In genomic region chr1:26959270-26959669, GRCh38 we compare ENCODE assay signal across 8 cellular contexts. TPM values are rescaled to one million over a fixed set of nuclear protein-coding genes. Genes with fewer than 3 reads are reported as not detected.
DNase-seq lines count a peak whose midpoint lies in the region; ATAC-seq and TF ChIP-seq lines count a peak whose summit lies in the region.
"Had no signal": no experiment of that assay in that cellular context is flagged by ENCODE, and none has a peak within 500 bp of the region (broad histone marks: within the 10 kb centered on the region; RNA-seq: fewer than 3 reads in every experiment).

No MANE protein-coding gene starts in this region.

- peaks cover 34% of the 10 kb centered on the region for H3K4me1 Mint-ChIP-seq in MCF 10A (ENCODE audit: insufficient read depth, unreplicated experiment)
- peaks cover 3 to 12% (median 9%) of the 10 kb centered on the region in 4 donors for H3K4me1 Mint-ChIP-seq in naive thymus-derived CD8-positive, alpha-beta T cell

- H3K4me3 ChIP-seq in HCT116 (replicated peaks in 1 of 2; ENCODE audit: low read depth in 1 of 2, low read length in 2 of 2), result peak overlapping the region; percentile 87 to 96

- no peaks in the 10 kb centered on the region for H4K20me1 ChIP-seq in HCT116 (ENCODE audit: insufficient read depth)

- peak overlapping the region; percentile 85 for H3K27ac Mint-ChIP-seq in MCF 10A (ENCODE audit: low read depth, unreplicated experiment)
- peak overlapping the region in 1 of 10 donors; percentile 13 for H3K27ac Mint-ChIP-seq in naive thymus-derived CD8-positive, alpha-beta T cell
- H3K27ac Mint-ChIP-seq: activated T-helper 2 cell treated with anti-CD3 and anti-CD28 coated beads, Interferon-gamma antibody, Interleukin-2, Interleukin-4, amounts not matched to agents 10 μg/mL and 5 μg/mL and 100 μg/mL, durations not matched to agents 14 hours and 24 hours and 36 hours had no signal

- H3K4me1 ChIP-seq in HCT116 (ENCODE audit: control insufficient read depth in 1 of 2, insufficient read depth in 2 of 2, low read length in 2 of 2), result peaks cover 7 to 26% of the 10 kb centered on the region in 2 experiments; a peak in 3 of 4 replicates

- H3K9ac ChIP-seq in HCT116 (ENCODE audit: low read length), result peak overlapping the region; percentile 95

- no peaks in the 10 kb centered on the region for H3K9me3 Mint-ChIP-seq in MCF 10A (ENCODE audit: unreplicated experiment)
- H3K9me3 Mint-ChIP-seq in naive thymus-derived CD8-positive, alpha-beta T cell, result no peaks in the 10 kb centered on the region
- H3K9me3 Mint-ChIP-seq: activated T-helper 2 cell treated with anti-CD3 and anti-CD28 coated beads, Interferon-gamma antibody, Interleukin-2, Interleukin-4, amounts not matched to agents 10 μg/mL and 5 μg/mL and 100 μg/mL, durations not matched to agents 14 hours and 24 hours and 36 hours had no signal

- peak overlapping the region; percentile 97 for H3K4me2 ChIP-seq in HCT116 (ENCODE audit: low read length)

- TF ChIP-seq RAD21 in HCT116 (IDR thresholded peaks at IDR 0.05; ENCODE audit: low read depth), result no peak

- no peaks in the 10 kb centered on the region for H3K27me3 Mint-ChIP-seq in MCF 10A (ENCODE audit: insufficient read depth, unreplicated experiment)
- peaks cover 0 to 24% (median 10%) of the 10 kb centered on the region in 5 donors for H3K27me3 Mint-ChIP-seq in naive thymus-derived CD8-positive, alpha-beta T cell

- ATAC-seq in HCT116, result no peak
- no peak for ATAC-seq in naive thymus-derived CD8-positive, alpha-beta T cell
- ATAC-seq in HG02678 (IDR thresholded peaks at IDR 0.05; ENCODE audit: unreplicated experiment), result no peak
- no peak for ATAC-seq in sciatic nerve

- TF ChIP-seq CTCF in HCT116 (IDR thresholded peaks at IDR 0.05 in 2 of 3, conservative IDR thresholded peaks at IDR 0.05 in 1 of 3; ENCODE audit: borderline replicate concordance in 1 of 3, insufficient read depth in 1 of 3, low read depth in 2 of 3, low read length in 2 of 3) (no peak), MCF 10A (IDR thresholded peaks at IDR 0.05; ENCODE audit: unreplicated experiment) (no peak)

- no peak overlapping the region for H2AFZ ChIP-seq in HCT116 (ENCODE audit: low read depth, low read length, poor library complexity, severe bottlenecking)

- DNase-seq in HCT116 (ENCODE audit: low read depth, low spot score), result no peak
- DNase-seq in MCF 10A (ENCODE audit: unreplicated experiment), result no peak
- no peak for DNase-seq in naive thymus-derived CD8-positive, alpha-beta T cell
- no peak for DNase-seq in NCI-H1105 (lab: John Stamatoyannopoulos, UW)
- no peak for DNase-seq in sciatic nerve (ENCODE audit: low spot score)
- DNase-seq: foreskin melanocyte had no signal

- H3K4me3 Mint-ChIP-seq in MCF 10A (ENCODE audit: unreplicated experiment), result peak overlapping the region; percentile 91
- H3K4me3 Mint-ChIP-seq in naive thymus-derived CD8-positive, alpha-beta T cell, result peak overlapping the region in 9 of 10 donors; percentile 56 to 83 (median 68)

- peaks cover 30% of the 10 kb centered on the region for H3K79me2 ChIP-seq in HCT116 (ENCODE audit: insufficient read depth, low read length)

- H3K9me3 ChIP-seq in HCT116 (ENCODE audit: control insufficient read depth in 1 of 2, insufficient read depth in 1 of 2, low read depth in 1 of 2, low read length in 2 of 2), result no peaks in the 10 kb centered on the region

- peak overlapping the region; percentile 87; the same call in 1 of the 2 replicates for H3K27ac ChIP-seq in HCT116 (ENCODE audit: low read depth, low read length)

- peaks cover 10% of the 10 kb centered on the region for H3K36me3 Mint-ChIP-seq in MCF 10A (ENCODE audit: insufficient read depth, unreplicated experiment)
- peaks cover 0 to 5% (median 3%) of the 10 kb centered on the region in 3 donors for H3K36me3 Mint-ChIP-seq in naive thymus-derived CD8-positive, alpha-beta T cell

- POLR2A ChIA-PET in HCT116 (lab: Charles Lee) (interaction anchor here (1.1 kb wide), 1 partner anchor 34 kb away, joined by 4 read pairs; the partner anchor contains the start of gene TRNP1), MCF 10A (lab: Yijun Ruan, JAX) (interaction anchor here (0.9 to 5.7 kb wide), 7 partner anchors 9 to 65 kb away, joined by 3 to 160 read pairs (median 14); partner anchors contain the start of genes GPATCH3, TENT5B and TRNP1)
- POLR2A ChIA-PET in naive thymus-derived CD8-positive, alpha-beta T cell (lab: Charles Lee), result interaction anchor here (0.7 to 1.1 kb wide), 3 partner anchors 31 to 78 kb away, joined by 3 to 4 read pairs (median 3); partner anchors contain the start of gene NUDC

- no TSS peak for BruUV-seq in HCT116 (replicated peaks; lab: Mats Ljungman, UMichigan)
- no TSS peak for BruUV-seq in MCF 10A (replicated peaks; lab: Mats Ljungman, UMichigan)

- CTCF ChIA-PET in HCT116 (lab: Charles Lee) (interaction anchor here (1.5 kb wide), 1 partner anchor 8 kb away, joined by 3 read pairs; no protein-coding TSS in a partner anchor), MCF 10A (lab: Yijun Ruan, JAX) (interaction anchor here (0.9 kb wide), 1 partner anchor 23 kb away, joined by 3 read pairs; no protein-coding TSS in a partner anchor)

- RAD21 ChIA-PET in HCT116 (lab: Charles Lee; ENCODE audit: low non-redundant PET in 1 of 2, low total read pairs in 2 of 2, uncharacterized antibody in 2 of 2, unreplicated experiment in 2 of 2), result no interaction called here

- H3K36me3 ChIP-seq in HCT116 (ENCODE audit: control insufficient read depth in 1 of 2, insufficient read depth in 2 of 2, low read length in 2 of 2), result no peaks in the 10 kb centered on the region

- TF ChIP-seq POLR2A in HCT116 (IDR thresholded peaks at IDR 0.05; ENCODE audit: borderline replicate concordance, extremely low read depth, insufficient read depth, insufficient read length), result no peak

- H3K27me3 ChIP-seq in HCT116 (ENCODE audit: insufficient read depth, low read length), result no peaks in the 10 kb centered on the region

- no peaks in the 10 kb centered on the region for H3K9me2 ChIP-seq in HCT116 (ENCODE audit: insufficient read depth)

- intact Hi-C loops in HCT116 (cut with micrococcal nuclease), result no loop called here
- intact Hi-C loops in MCF 10A (cut with micrococcal nuclease), result no loop called here
- intact Hi-C loops in sciatic nerve (cut with DNase I), result no loop called here

TF ChIP-seq in HCT116, 20 proteins besides CTCF, POLR2A, EP300 and RAD21 (continues in another document):
- TF ChIP-seq ATF3 (IDR thresholded peaks at IDR 0.05) (no peak), FOSL1 (IDR thresholded peaks at IDR 0.05; ENCODE audit: low read depth) (no peak), SP1 (IDR thresholded peaks at IDR 0.05; ENCODE audit: low read depth) (no peak), TCF7L2 (IDR thresholded peaks at IDR 0.05; ENCODE audit: borderline replicate concordance, extremely low read depth, insufficient read depth, insufficient read length) (no peak), CBX3 (IDR thresholded peaks at IDR 0.05; ENCODE audit: low read depth) (no peak), EZH2phosphoT487 (IDR thresholded peaks at IDR 0.05; ENCODE audit: borderline replicate concordance) (no peak)

RNA-seq across cellular contexts. Expression of gene KDF1, which starts 1.0 kb away (rescaled TPM):
- 23.0 TPM for total RNA-seq in HCT116 (2021; ENCODE audit: unreplicated experiment)
- 27.4 and 29.6 TPM in 2 replicates for polyA plus RNA-seq in HCT116 (2012)
- total RNA-seq in MCF 10A (2022), result 5.1 and 8.8 TPM in 2 replicates
- 1 to 10 TPM; 2.8 to 3.5 TPM for total RNA-seq in naive thymus-derived CD8-positive, alpha-beta T cell
- 1 to 10 TPM; 2.8 to 7.7 (median 6.9) TPM for polyA plus RNA-seq in naive thymus-derived CD8-positive, alpha-beta T cell
- total RNA-seq in sciatic nerve, result not detected
- total RNA-seq: activated T-helper 2 cell treated with anti-CD3 and anti-CD28 coated beads, Interferon-gamma antibody, Interleukin-2, Interleukin-4, amounts not matched to agents 10 μg/mL and 5 μg/mL and 100 μg/mL, durations not matched to agents 14 hours and 24 hours and 36 hours had no signal

RNA-seq across cellular contexts. Expression of gene TRNP1, which starts 34.2 kb away (rescaled TPM):
- 76.9 TPM for total RNA-seq in HCT116 (2021; ENCODE audit: unreplicated experiment)
- 25.0 and 39.1 TPM in 2 replicates for polyA plus RNA-seq in HCT116 (2012)
- 56.3 and 59.2 TPM in 2 replicates for total RNA-seq in MCF 10A (2022)
- total RNA-seq in naive thymus-derived CD8-positive, alpha-beta T cell, result not detected
- polyA plus RNA-seq in naive thymus-derived CD8-positive, alpha-beta T cell, result not detected
- total RNA-seq in sciatic nerve, result 22.7 TPM

RNA-seq across cellular contexts. Expression of gene NUDC, which starts 37.7 kb away (rescaled TPM):
- total RNA-seq in HCT116 (2021; ENCODE audit: unreplicated experiment), result 119 TPM
- 105 and 121 TPM in 2 replicates for polyA plus RNA-seq in HCT116 (2012)
- total RNA-seq in MCF 10A (2022), result 96.8 and 106 TPM in 2 replicates
- 10 to 100 TPM; 46.6 to 48.8 TPM for total RNA-seq in naive thymus-derived CD8-positive, alpha-beta T cell
- polyA plus RNA-seq in naive thymus-derived CD8-positive, alpha-beta T cell, result 100 to 1,000 TPM; 104 to 131 (median 120) TPM
- 58.4 TPM for total RNA-seq in sciatic nerve

RNA-seq across cellular contexts. Expression of gene NR0B2, which starts 45.5 kb away (rescaled TPM):
- total RNA-seq in HCT116 (2021; ENCODE audit: unreplicated experiment) (not detected), MCF 10A (2022) (not detected in 2 replicates), sciatic nerve (not detected)
- polyA plus RNA-seq in HCT116 (2012), result 0.11 TPM in 1 of 2 replicates, not detected in the other
- total RNA-seq in naive thymus-derived CD8-positive, alpha-beta T cell, result not detected
- under 1 TPM in 1 of 3 donors, not detected in 2; 0.18 TPM for polyA plus RNA-seq in naive thymus-derived CD8-positive, alpha-beta T cell
- total RNA-seq: activated T-helper 2 cell treated with anti-CD3 and anti-CD28 coated beads, Interferon-gamma antibody, Interleukin-2, Interleukin-4, amounts not matched to agents 10 μg/mL and 5 μg/mL and 100 μg/mL, durations not matched to agents 14 hours and 24 hours and 36 hours had no signal

RNA-seq across cellular contexts. Expression of gene TENT5B, which starts 53.4 kb away (rescaled TPM):
- 5.7 TPM for total RNA-seq in HCT116 (2021; ENCODE audit: unreplicated experiment)
- polyA plus RNA-seq in HCT116 (2012), result 5.8 and 6.0 TPM in 2 replicates
- total RNA-seq in MCF 10A (2022), result 27.8 and 33.7 TPM in 2 replicates
- not detected for total RNA-seq in naive thymus-derived CD8-positive, alpha-beta T cell
- not detected for polyA plus RNA-seq in naive thymus-derived CD8-positive, alpha-beta T cell
- 2.3 TPM for total RNA-seq in sciatic nerve
- total RNA-seq: activated T-helper 2 cell treated with anti-CD3 and anti-CD28 coated beads, Interferon-gamma antibody, Interleukin-2, Interleukin-4, amounts not matched to agents 10 μg/mL and 5 μg/mL and 100 μg/mL, durations not matched to agents 14 hours and 24 hours and 36 hours had no signal

Comparison
In these comparisons a context has a peak if more than half of its experiments do, and no peak if none do; other contexts are left out.
1. RNA of gene TRNP1, which starts 34.2 kb away (total RNA-seq): 76.9 TPM in HCT116 (single experiment), 56.3 to 59.2 TPM in MCF 10A and 22.7 TPM in sciatic nerve (single experiment); not detected in naive thymus-derived CD8-positive, alpha-beta T cell; every median in the first group is over 10 times any median in the second.